Comparison of ENCODE assay signal across 1 cellular context in the genomic region with DNA sequence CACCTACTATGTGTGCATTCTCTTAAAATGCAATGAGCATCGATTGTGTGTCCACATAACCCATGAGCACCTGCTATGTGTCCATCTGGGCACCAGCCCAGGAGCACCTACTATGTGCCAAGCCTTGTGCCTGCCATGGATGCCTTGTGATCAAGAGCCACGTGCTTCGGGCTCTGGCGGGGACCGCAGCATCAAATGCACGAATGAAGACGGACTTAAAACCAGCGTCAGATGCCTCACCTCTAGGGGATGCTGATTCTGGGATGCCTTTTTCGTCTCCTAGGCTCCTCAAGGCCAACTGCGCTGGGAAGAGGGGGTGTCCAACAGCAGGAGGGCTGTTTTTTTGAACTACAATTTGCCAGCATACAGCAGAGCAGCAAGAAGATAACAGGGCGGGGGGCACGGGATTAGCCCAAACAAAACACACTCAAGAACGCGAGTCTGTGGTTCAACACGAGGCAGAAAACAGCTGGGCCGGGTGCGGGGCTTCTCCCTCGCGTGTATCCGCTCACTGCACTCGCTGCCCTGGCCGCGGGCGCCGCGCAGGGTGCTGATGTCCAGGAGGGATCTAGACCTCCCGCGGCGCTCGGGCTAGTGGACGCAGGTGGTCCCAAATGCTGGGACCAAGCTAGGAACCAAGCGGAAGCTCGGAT.
A peak's percentile ranks its signal among the peaks of the same experiment; 100 is the strongest.
TF ChIP-seq lines count a peak whose summit lies in the region.

No MANE protein-coding gene starts in this region.

TF ChIP-seq in GM12878, 131 proteins besides CTCF, POLR2A, EP300 and RAD21 (continues in another document):
- no peak for TF ChIP-seq STAT1 (conservative IDR thresholded peaks at IDR 0.05)
- no peak for TF ChIP-seq NR2C1 (IDR thresholded peaks at IDR 0.05)
- TF ChIP-seq PAX8 (IDR thresholded peaks at IDR 0.05), result no peak
- no peak for TF ChIP-seq NKRF (conservative IDR thresholded peaks at IDR 0.05)
- TF ChIP-seq SREBF2 (IDR thresholded peaks at IDR 0.05; ENCODE audit: low read length), result no peak
- TF ChIP-seq, protein P1, sequence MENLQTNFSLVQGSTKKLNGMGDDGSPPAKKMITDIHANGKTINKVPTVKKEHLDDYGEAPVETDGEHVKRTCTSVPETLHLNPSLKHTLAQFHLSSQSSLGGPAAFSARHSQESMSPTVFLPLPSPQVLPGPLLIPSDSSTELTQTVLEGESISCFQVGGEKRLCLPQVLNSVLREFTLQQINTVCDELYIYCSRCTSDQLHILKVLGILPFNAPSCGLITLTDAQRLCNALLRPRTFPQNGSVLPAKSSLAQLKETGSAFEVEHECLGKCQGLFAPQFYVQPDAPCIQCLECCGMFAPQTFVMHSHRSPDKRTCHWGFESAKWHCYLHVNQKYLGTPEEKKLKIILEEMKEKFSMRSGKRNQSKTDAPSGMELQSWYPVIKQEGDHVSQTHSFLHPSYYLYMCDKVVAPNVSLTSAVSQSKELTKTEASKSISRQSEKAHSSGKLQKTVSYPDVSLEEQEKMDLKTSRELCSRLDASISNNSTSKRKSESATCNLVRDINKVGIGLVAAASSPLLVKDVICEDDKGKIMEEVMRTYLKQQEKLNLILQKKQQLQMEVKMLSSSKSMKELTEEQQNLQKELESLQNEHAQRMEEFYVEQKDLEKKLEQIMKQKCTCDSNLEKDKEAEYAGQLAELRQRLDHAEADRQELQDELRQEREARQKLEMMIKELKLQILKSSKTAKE (IDR thresholded peaks at IDR 0.05; ENCODE audit: low read depth, poor library complexity, severe bottlenecking), result no peak
- no peak for TF ChIP-seq ZNF384 (IDR thresholded peaks at IDR 0.05; ENCODE audit: borderline replicate concordance, low read depth, low read length)
- TF ChIP-seq KDM1A (IDR thresholded peaks at IDR 0.05; ENCODE audit: borderline replicate concordance), result no peak
- TF ChIP-seq, protein P2, sequence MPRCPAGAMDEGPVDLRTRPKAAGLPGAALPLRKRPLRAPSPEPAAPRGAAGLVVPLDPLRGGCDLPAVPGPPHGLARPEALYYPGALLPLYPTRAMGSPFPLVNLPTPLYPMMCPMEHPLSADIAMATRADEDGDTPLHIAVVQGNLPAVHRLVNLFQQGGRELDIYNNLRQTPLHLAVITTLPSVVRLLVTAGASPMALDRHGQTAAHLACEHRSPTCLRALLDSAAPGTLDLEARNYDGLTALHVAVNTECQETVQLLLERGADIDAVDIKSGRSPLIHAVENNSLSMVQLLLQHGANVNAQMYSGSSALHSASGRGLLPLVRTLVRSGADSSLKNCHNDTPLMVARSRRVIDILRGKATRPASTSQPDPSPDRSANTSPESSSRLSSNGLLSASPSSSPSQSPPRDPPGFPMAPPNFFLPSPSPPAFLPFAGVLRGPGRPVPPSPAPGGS (IDR thresholded peaks at IDR 0.05; ENCODE audit: borderline replicate concordance, insufficient read depth, low read depth, low read length, poor library complexity, severe bottlenecking), result no peak
- TF ChIP-seq BHLHE40 (IDR thresholded peaks at IDR 0.05; ENCODE audit: borderline replicate concordance in 1 of 2, low read depth in 2 of 2, low read length in 1 of 2), result peak; percentile 49 to 69; a peak in 3 of 4 replicates
- no peak for TF ChIP-seq FOXM1 (IDR thresholded peaks at IDR 0.05; ENCODE audit: low read depth, low read length)
- TF ChIP-seq LARP7 (IDR thresholded peaks at IDR 0.05), result no peak
- TF ChIP-seq GABPA (IDR thresholded peaks at IDR 0.05; ENCODE audit: low read depth), result no peak
- no peak for TF ChIP-seq HDAC2 (IDR thresholded peaks at IDR 0.05)
- TF ChIP-seq SRF (IDR thresholded peaks at IDR 0.05; ENCODE audit: low read depth in 2 of 2, low read length in 2 of 2), result no peak
- TF ChIP-seq BCLAF1 (IDR thresholded peaks at IDR 0.05), result no peak
- TF ChIP-seq ZNF274 (IDR thresholded peaks at IDR 0.05; ENCODE audit: insufficient read depth, insufficient read length), result no peak
- TF ChIP-seq POLR2AphosphoS5 (IDR thresholded peaks at IDR 0.05; ENCODE audit: low read length), result no peak
- 0 out of 2 replicates have a peak, but pooled peaks have one; percentile 26 for TF ChIP-seq CHD2 (IDR thresholded peaks at IDR 0.05; ENCODE audit: borderline replicate concordance, low read depth, low read length)
- TF ChIP-seq BACH1 (IDR thresholded peaks at IDR 0.05; ENCODE audit: borderline replicate concordance), result no peak
- no peak for TF ChIP-seq CEBPB (IDR thresholded peaks at IDR 0.05; ENCODE audit: borderline replicate concordance in 1 of 2, low read depth in 2 of 2, low read length in 2 of 2)
- TF ChIP-seq, protein P3, sequence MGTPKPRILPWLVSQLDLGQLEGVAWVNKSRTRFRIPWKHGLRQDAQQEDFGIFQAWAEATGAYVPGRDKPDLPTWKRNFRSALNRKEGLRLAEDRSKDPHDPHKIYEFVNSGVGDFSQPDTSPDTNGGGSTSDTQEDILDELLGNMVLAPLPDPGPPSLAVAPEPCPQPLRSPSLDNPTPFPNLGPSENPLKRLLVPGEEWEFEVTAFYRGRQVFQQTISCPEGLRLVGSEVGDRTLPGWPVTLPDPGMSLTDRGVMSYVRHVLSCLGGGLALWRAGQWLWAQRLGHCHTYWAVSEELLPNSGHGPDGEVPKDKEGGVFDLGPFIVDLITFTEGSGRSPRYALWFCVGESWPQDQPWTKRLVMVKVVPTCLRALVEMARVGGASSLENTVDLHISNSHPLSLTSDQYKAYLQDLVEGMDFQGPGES (IDR thresholded peaks at IDR 0.05), result no peak
- no peak for TF ChIP-seq SMARCA5 (IDR thresholded peaks at IDR 0.05)
- peak; percentile 93; the same call in 1 of the 2 replicates for TF ChIP-seq WRNIP1 (IDR thresholded peaks at IDR 0.05; ENCODE audit: borderline replicate concordance, low read depth, low read length)
- TF ChIP-seq ZNF217 (IDR thresholded peaks at IDR 0.05), result peak; percentile 63; the same call in 1 of the 2 replicates
- TF ChIP-seq SMC3 (IDR thresholded peaks at IDR 0.05; ENCODE audit: borderline replicate concordance, low read length), result no peak
- 0 out of 2 replicates have a peak, but pooled peaks have one; percentile 34 for TF ChIP-seq BMI1 (IDR thresholded peaks at IDR 0.05; ENCODE audit: borderline replicate concordance)
- TF ChIP-seq YY1 (IDR thresholded peaks at IDR 0.05; ENCODE audit: low read depth, low read length), result no peak
- TF ChIP-seq ZNF622 (IDR thresholded peaks at IDR 0.05), result no peak
- no peak for TF ChIP-seq IRF5 (IDR thresholded peaks at IDR 0.05; ENCODE audit: borderline replicate concordance)
- TF ChIP-seq SMAD1 (IDR thresholded peaks at IDR 0.05; ENCODE audit: low read depth, partially characterized antibody), result no peak
- no peak for TF ChIP-seq POU2F2 (IDR thresholded peaks at IDR 0.05; ENCODE audit: borderline replicate concordance, low read depth, low read length)
- TF ChIP-seq, protein P4, sequence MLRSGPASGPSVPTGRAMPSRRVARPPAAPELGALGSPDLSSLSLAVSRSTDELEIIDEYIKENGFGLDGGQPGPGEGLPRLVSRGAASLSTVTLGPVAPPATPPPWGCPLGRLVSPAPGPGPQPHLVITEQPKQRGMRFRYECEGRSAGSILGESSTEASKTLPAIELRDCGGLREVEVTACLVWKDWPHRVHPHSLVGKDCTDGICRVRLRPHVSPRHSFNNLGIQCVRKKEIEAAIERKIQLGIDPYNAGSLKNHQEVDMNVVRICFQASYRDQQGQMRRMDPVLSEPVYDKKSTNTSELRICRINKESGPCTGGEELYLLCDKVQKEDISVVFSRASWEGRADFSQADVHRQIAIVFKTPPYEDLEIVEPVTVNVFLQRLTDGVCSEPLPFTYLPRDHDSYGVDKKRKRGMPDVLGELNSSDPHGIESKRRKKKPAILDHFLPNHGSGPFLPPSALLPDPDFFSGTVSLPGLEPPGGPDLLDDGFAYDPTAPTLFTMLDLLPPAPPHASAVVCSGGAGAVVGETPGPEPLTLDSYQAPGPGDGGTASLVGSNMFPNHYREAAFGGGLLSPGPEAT (IDR thresholded peaks at IDR 0.05; ENCODE audit: low read depth), result no peak
- TF ChIP-seq RELA (IDR thresholded peaks at IDR 0.05; ENCODE audit: borderline replicate concordance, partially characterized antibody), result no peak
- no peak for TF ChIP-seq CHD1 (IDR thresholded peaks at IDR 0.05; ENCODE audit: low read depth, low read length)
- no peak for TF ChIP-seq JUNB (IDR thresholded peaks at IDR 0.05)
- no peak for TF ChIP-seq ESRRA (IDR thresholded peaks at IDR 0.05; ENCODE audit: low read length)
- peak; percentile 36; the same call in 1 of the 2 replicates for TF ChIP-seq RAD51 (IDR thresholded peaks at IDR 0.05)
- TF ChIP-seq, protein P5, sequence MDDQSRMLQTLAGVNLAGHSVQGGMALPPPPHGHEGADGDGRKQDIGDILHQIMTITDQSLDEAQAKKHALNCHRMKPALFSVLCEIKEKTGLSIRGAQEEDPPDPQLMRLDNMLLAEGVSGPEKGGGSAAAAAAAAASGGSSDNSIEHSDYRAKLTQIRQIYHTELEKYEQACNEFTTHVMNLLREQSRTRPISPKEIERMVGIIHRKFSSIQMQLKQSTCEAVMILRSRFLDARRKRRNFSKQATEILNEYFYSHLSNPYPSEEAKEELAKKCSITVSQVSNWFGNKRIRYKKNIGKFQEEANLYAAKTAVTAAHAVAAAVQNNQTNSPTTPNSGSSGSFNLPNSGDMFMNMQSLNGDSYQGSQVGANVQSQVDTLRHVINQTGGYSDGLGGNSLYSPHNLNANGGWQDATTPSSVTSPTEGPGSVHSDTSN (IDR thresholded peaks at IDR 0.05; ENCODE audit: insufficient replicate concordance, low read depth, low read length), result no peak
- no peak for TF ChIP-seq MLLT1 (IDR thresholded peaks at IDR 0.05)
- TF ChIP-seq GATAD2B (conservative IDR thresholded peaks at IDR 0.05; ENCODE audit: low read depth), result no peak
- TF ChIP-seq ZBED1 (IDR thresholded peaks at IDR 0.05; ENCODE audit: borderline replicate concordance), result no peak
- no peak for TF ChIP-seq RB1 (IDR thresholded peaks at IDR 0.05; ENCODE audit: borderline replicate concordance)
- TF ChIP-seq ATF2 (IDR thresholded peaks at IDR 0.05; ENCODE audit: low read length), result no peak
- no peak for TF ChIP-seq FOS (IDR thresholded peaks at IDR 0.05; ENCODE audit: borderline replicate concordance, extremely low read depth, insufficient read length)
